Comparison of ENCODE assay signal across 25 cellular contexts in genomic region chr16:85685251-85685650, GRCh38.
"Had no signal": no experiment of that assay in that cellular context is flagged by ENCODE, and none has a peak within 500 bp of the region (broad histone marks: within the 10 kb centered on the region; RNA-seq: fewer than 3 reads in every experiment).

No MANE protein-coding gene starts in this region.

- H3K4me3 ChIP-seq: MG63, Peyer's patch, SJSA1 had no signal

- H3K27ac ChIP-seq: Peyer's patch, RWPE1, SJSA1 had no signal

- H3K9me3 ChIP-seq: MG63 had no signal

- FAIRE-seq: colon had no signal

- DNase-seq: activated CD4-positive, alpha-beta T cell treated with anti-CD3 and anti-CD28 coated beads for 1 hour; activated CD4-positive, alpha-beta T cell treated with anti-CD3 and anti-CD28 coated beads, Interleukin-2, amount 10 ng/mL, durations not matched to agents 24 days and 14 days; activated CD8-positive, alpha-beta memory T cell treated with anti-CD3 and anti-CD28 coated beads, Interleukin-2, amount 50 U/mL, for 4 hours; activated CD8-positive, alpha-beta T cell treated with anti-CD3 and anti-CD28 coated beads for 36 hours; activated gamma-delta T cell treated with Interleukin-2 at 50 U/mL for 16 hours; activated naive CD4-positive, alpha-beta T cell treated with anti-CD3 and anti-CD28 coated beads, Interleukin-2, amount 10 ng/mL, durations not matched to agents 7 days and 5 days; activated naive CD8-positive, alpha-beta T cell treated with anti-CD3 and anti-CD28 coated beads for 36 hours; activated T-cell treated with anti-CD3 and anti-CD28 coated beads, Interleukin-2, amount 50 U/mL, for 72 hours; anterior cingulate cortex; cerebellar nuclear complex; MG63; NCI-H1105; NCI-H1436; NCI-H1694 treated with DMSO at 0.1 percent for 48 hours; NCI-H2029 treated with DMSO at 0.1 percent for 48 hours; NCI-H345; NCI-H510A; NCI-H526 treated with DMSO at 0.1 percent for 48 hours; NCI-H82; SHP77 had no signal

- H3K27me3 ChIP-seq: MG63, Peyer's patch, SJSA1 had no signal

- H3K36me3 ChIP-seq: Peyer's patch had no signal

- ATAC-seq: activated CD8-positive, alpha-beta T cell treated with anti-CD3 and anti-CD28 coated beads for 36 hours; activated T-cell treated with anti-CD3 and anti-CD28 coated beads, Interleukin-2, amount 50 U/mL, for 72 hours; SK-N-SH treated with all-trans-retinoic acid at 6 μM for 48 hours had no signal
